In genomic region chr17:7173687-7174602, GRCh38 we compare ENCODE assay signal across 9 cellular contexts. TPM values are rescaled to one million over a fixed set of nuclear protein-coding genes. Genes with fewer than 3 reads are reported as not detected.
DNase-seq lines count a peak whose midpoint lies in the region; ATAC-seq and TF ChIP-seq lines count a peak whose summit lies in the region.
"Had no signal": no experiment of that assay in that cellular context is flagged by ENCODE, and none has a peak within 500 bp of the region (broad histone marks: within the 10 kb centered on the region; RNA-seq: fewer than 3 reads in every experiment).

No MANE protein-coding gene starts in this region.

- H2AFZ ChIP-seq in mammary epithelial cell (ENCODE audit: low read depth, low read length): peak overlapping the region; percentile 64

- no peak overlapping the region for H3K4me3 Mint-ChIP-seq in CD8-positive, alpha-beta memory T cell
- H3K4me3 Mint-ChIP-seq in Calu3 (ENCODE audit: low read depth, unreplicated experiment): no peak overlapping the region

- dilution Hi-C loops in mammary epithelial cell (cut with HindIII; ENCODE audit: low sequenced_read_pairs): no loop called here

- peaks cover 0 to 13% (median 0%) of the 10 kb centered on the region in 3 donors for H3K36me3 Mint-ChIP-seq in CD8-positive, alpha-beta memory T cell
- peaks cover 7% of the 10 kb centered on the region for H3K36me3 Mint-ChIP-seq in Calu3 (ENCODE audit: insufficient read depth, unreplicated experiment)

- intact Hi-C loops in mammary epithelial cell (cut with micrococcal nuclease): no loop called here
- intact Hi-C loops in left lung (cut with DNase I): no loop called here
- intact Hi-C loops in Calu3 (cut with micrococcal nuclease; ENCODE audit: unreplicated experiment): no loop called here

- no peaks in the 10 kb centered on the region for H4K20me1 ChIP-seq in mammary epithelial cell (ENCODE audit: insufficient read depth, low read length)

- ATAC-seq in RWPE2 (ENCODE audit: low read depth) (peak; percentile 37; the same call in 2 of the 3 replicates), left lung (peak; percentile 71), HG02981 (IDR thresholded peaks at IDR 0.05; ENCODE audit: unreplicated experiment) (no peak)

- peak; percentile 17 to 64 (median 35) for DNase-seq in CD8-positive, alpha-beta memory T cell
- DNase-seq in RWPE2 (ENCODE audit: low spot score) (no peak), mammary epithelial cell (no peak), left lung (peak; percentile 89 to 90), NCI-H226 (no peak), Calu3 (no peak)
- peak; percentile 30 to 37 for DNase-seq in stimulated activated CD4-positive, alpha-beta T cell treated with anti-CD3 and anti-CD28 coated beads, Interleukin-4, amount 100 ng/mL, for 48 hours (ENCODE audit: low read depth in 2 of 2)

- POLR2A ChIA-PET in CD8-positive, alpha-beta memory T cell (lab: Charles Lee): no interaction called here

- H3K4me1 ChIP-seq in CD8-positive, alpha-beta memory T cell (ENCODE audit: insufficient read depth, low read length): peaks cover 26% of the 10 kb centered on the region
- no peaks in the 10 kb centered on the region for H3K4me1 ChIP-seq in RWPE2 (ENCODE audit: insufficient read depth, poor library complexity, severe bottlenecking)
- peaks cover 7% of the 10 kb centered on the region for H3K4me1 ChIP-seq in mammary epithelial cell (ENCODE audit: insufficient read depth, low read length)
- H3K4me1 ChIP-seq in left lung: peaks cover 9 to 39% of the 10 kb centered on the region in 2 donors

- no peak overlapping the region for H3K9ac ChIP-seq in mammary epithelial cell (ENCODE audit: insufficient read depth, low read length)

- no peaks in the 10 kb centered on the region for H3K36me3 ChIP-seq in CD8-positive, alpha-beta memory T cell (ENCODE audit: insufficient read depth, low read length)
- H3K36me3 ChIP-seq in RWPE2 (ENCODE audit: low read depth) (no peaks in the 10 kb centered on the region), mammary epithelial cell (ENCODE audit: insufficient read depth, low read length) (no peaks in the 10 kb centered on the region), left lung (no peaks in the 10 kb centered on the region)

- H3K79me2 ChIP-seq in mammary epithelial cell (ENCODE audit: insufficient read depth, low read length): no peaks in the 10 kb centered on the region

- H3K27me3 ChIP-seq in CD8-positive, alpha-beta memory T cell (ENCODE audit: insufficient read depth, low read length, poor library complexity, severe bottlenecking): peaks cover 18% of the 10 kb centered on the region
- H3K27me3 ChIP-seq in RWPE2 (ENCODE audit: insufficient read depth, poor library complexity, severe bottlenecking): no peaks in the 10 kb centered on the region
- H3K27me3 ChIP-seq in mammary epithelial cell (ENCODE audit: insufficient read depth, low read length): peaks cover 3% of the 10 kb centered on the region
- peaks cover 0 to 43% of the 10 kb centered on the region in 2 donors for H3K27me3 ChIP-seq in left lung

- no peak overlapping the region for H3K27ac Mint-ChIP-seq in CD8-positive, alpha-beta memory T cell
- no peak overlapping the region for H3K27ac Mint-ChIP-seq in Calu3 (ENCODE audit: unreplicated experiment)

- peak overlapping the region; percentile 37 for H3K4me2 ChIP-seq in mammary epithelial cell (ENCODE audit: insufficient read depth, low read depth, low read length)

- BruUV-seq in mammary epithelial cell (replicated peaks; lab: Mats Ljungman, UMichigan) (no TSS peak), Calu3 (replicated peaks; lab: Mats Ljungman, UMichigan) (no TSS peak)

- H3K27ac ChIP-seq in CD8-positive, alpha-beta memory T cell (ENCODE audit: low read depth, low read length): no peak overlapping the region
- H3K27ac ChIP-seq in RWPE2 (ENCODE audit: poor library complexity, severe bottlenecking) (no peak overlapping the region), mammary epithelial cell (ENCODE audit: insufficient read depth, low read depth, low read length) (no peak overlapping the region), left lung (peak overlapping the region in 1 of 2 donors; percentile 48)

- H3K4me1 Mint-ChIP-seq in CD8-positive, alpha-beta memory T cell: peaks cover 10 to 13% (median 10%) of the 10 kb centered on the region in 3 donors
- H3K4me1 Mint-ChIP-seq in Calu3 (ENCODE audit: low read depth, unreplicated experiment): no peaks in the 10 kb centered on the region

- no peaks in the 10 kb centered on the region for H3K9me3 ChIP-seq in CD8-positive, alpha-beta memory T cell (ENCODE audit: low read length)
- H3K9me3 ChIP-seq in RWPE2 (ENCODE audit: severe bottlenecking): peaks cover 3% of the 10 kb centered on the region
- no peaks in the 10 kb centered on the region for H3K9me3 ChIP-seq in mammary epithelial cell (replicated peaks; ENCODE audit: insufficient read depth, low read length)
- H3K9me3 ChIP-seq in left lung: peaks cover 0 to 2% of the 10 kb centered on the region in 2 donors

- in situ Hi-C loops in mammary epithelial cell (cut with MboI; ENCODE audit: low sequenced_read_pairs in 2 of 2): no loop called here

- 68% methylated on average over 24 of the region's 69 CpGs for whole genome bisulfite sequencing in mammary epithelial cell (ENCODE audit: low coverage, missing lambda C conversion rate)

- CTCF ChIA-PET in CD8-positive, alpha-beta memory T cell (lab: Charles Lee): no interaction called here
- CTCF ChIA-PET in mammary epithelial cell (lab: Charles Lee; ENCODE audit: low non-redundant PET): no interaction called here
- CTCF ChIA-PET in Calu3 (lab: Charles Lee): no interaction called here

- H3K9me3 Mint-ChIP-seq in CD8-positive, alpha-beta memory T cell: peaks cover 4 to 16% (median 16%) of the 10 kb centered on the region in 5 donors
- H3K9me3 Mint-ChIP-seq in Calu3 (ENCODE audit: low read depth, unreplicated experiment): no peaks in the 10 kb centered on the region

- TF ChIP-seq CTCF in RWPE2 (IDR thresholded peaks at IDR 0.05; ENCODE audit: poor library complexity, severe bottlenecking): no peak
- peak in 1 of 2 donors; percentile 28 for TF ChIP-seq CTCF in mammary epithelial cell (conservative IDR thresholded peaks at IDR 0.05 in 1 of 2, IDR thresholded peaks at IDR 0.05 in 1 of 2; ENCODE audit: extremely low read depth in 1 of 2, insufficient read depth in 1 of 2, low read depth in 1 of 2, low read length in 2 of 2)
- TF ChIP-seq CTCF in left lung (IDR thresholded peaks at IDR 0.05): peak in 1 of 2 donors; percentile 12
- TF ChIP-seq CTCF in Calu3 (IDR thresholded peaks at IDR 0.05; ENCODE audit: unreplicated experiment): no peak

- H3K4me3 ChIP-seq in CD8-positive, alpha-beta memory T cell (ENCODE audit: low read length): peak overlapping the region; percentile 4
- H3K4me3 ChIP-seq in RWPE2 (ENCODE audit: severe bottlenecking) (no peak overlapping the region), mammary epithelial cell (replicated peaks in 1 of 3; ENCODE audit: insufficient read depth in 1 of 3, low read depth in 2 of 3, low read length in 3 of 3) (no peak overlapping the region), left lung (peak overlapping the region; percentile 5 to 41)

- peaks cover 14 to 17% of the 10 kb centered on the region in 2 donors for H3K27me3 Mint-ChIP-seq in CD8-positive, alpha-beta memory T cell
- no peaks in the 10 kb centered on the region for H3K27me3 Mint-ChIP-seq in Calu3 (ENCODE audit: unreplicated experiment)

RNA-seq across cellular contexts. Expression of gene ASGR1, which starts 5.2 kb away (rescaled TPM):
- total RNA-seq in CD8-positive, alpha-beta memory T cell: under 1 TPM; 0.46 to 0.55 TPM
- not detected for polyA plus RNA-seq in CD8-positive, alpha-beta memory T cell
- under 1 TPM; under 0.01 to 0.61 TPM for total RNA-seq in mammary epithelial cell
- polyA plus RNA-seq in mammary epithelial cell: 0.25 TPM
- polyA minus RNA-seq in mammary epithelial cell: not detected
- total RNA-seq in left lung: 1 to 10 TPM; 2.4 to 7.7 TPM
- 0.26 TPM in 1 of 2 replicates, not detected in the other for total RNA-seq in Calu3 (2022)

RNA-seq across cellular contexts. Expression of gene DLG4, which starts 45.7 kb away (rescaled TPM):
- total RNA-seq in CD8-positive, alpha-beta memory T cell: 1 to 10 TPM; 3.5 to 4.4 TPM
- 0.45 TPM for polyA plus RNA-seq in CD8-positive, alpha-beta memory T cell
- total RNA-seq in mammary epithelial cell: 10 to 100 TPM in 1 of 2 donors, 1 to 10 TPM in 1; 1.5 to 10.8 TPM
- polyA plus RNA-seq in mammary epithelial cell: 3.5 TPM
- 6.7 TPM for polyA minus RNA-seq in mammary epithelial cell
- 10 to 100 TPM; 25.9 to 33.8 TPM for total RNA-seq in left lung
- total RNA-seq in Calu3 (2022): 2.0 and 4.6 TPM in 2 replicates

RNA-seq across cellular contexts. Expression of gene ACADVL, which starts 45.8 kb away (rescaled TPM):
- 100 to 1,000 TPM; 281 to 288 TPM for total RNA-seq in CD8-positive, alpha-beta memory T cell
- 109 TPM for polyA plus RNA-seq in CD8-positive, alpha-beta memory T cell
- total RNA-seq in mammary epithelial cell: 100 to 1,000 TPM; 385 to 448 TPM
- polyA plus RNA-seq in mammary epithelial cell: 297 TPM
- polyA minus RNA-seq in mammary epithelial cell: 321 TPM
- total RNA-seq in left lung: 100 to 1,000 TPM; 610 to 654 TPM
- total RNA-seq in Calu3 (2022): 552 and 615 TPM in 2 replicates

RNA-seq across cellular contexts. Expression of gene ASGR2, which starts 59.3 kb away (rescaled TPM):
- not detected for total RNA-seq in CD8-positive, alpha-beta memory T cell
- polyA plus RNA-seq in CD8-positive, alpha-beta memory T cell: not detected
- total RNA-seq in mammary epithelial cell: not detected
- not detected for polyA plus RNA-seq in mammary epithelial cell
- polyA minus RNA-seq in mammary epithelial cell: not detected
- total RNA-seq in left lung: 1 to 10 TPM; 1.0 to 2.7 TPM
- total RNA-seq in Calu3 (2022): not detected in 2 replicates
- total RNA-seq: activated CD8-positive, alpha-beta memory T cell treated with anti-CD3 and anti-CD28 coated beads for 36 hours had no signal

Comparison
In these comparisons a context has a peak if more than half of its experiments do, and no peak if none do; other contexts are left out.
1. DNase-seq: peak in CD8-positive, alpha-beta memory T cell (5 of 5), left lung (2 of 2) and stimulated activated CD4-positive, alpha-beta T cell treated with anti-CD3 and anti-CD28 coated beads, Interleukin-4, amount 100 ng/mL, for 48 hours (2 of 2); none in RWPE2 (single experiment), mammary epithelial cell (single experiment), NCI-H226 (single experiment) and Calu3 (single experiment).
2. H3K4me3 ChIP-seq: peak in CD8-positive, alpha-beta memory T cell (single experiment) and left lung (2 of 2); none in RWPE2 (single experiment) and mammary epithelial cell (0 of 3).